In the genomic region with DNA sequence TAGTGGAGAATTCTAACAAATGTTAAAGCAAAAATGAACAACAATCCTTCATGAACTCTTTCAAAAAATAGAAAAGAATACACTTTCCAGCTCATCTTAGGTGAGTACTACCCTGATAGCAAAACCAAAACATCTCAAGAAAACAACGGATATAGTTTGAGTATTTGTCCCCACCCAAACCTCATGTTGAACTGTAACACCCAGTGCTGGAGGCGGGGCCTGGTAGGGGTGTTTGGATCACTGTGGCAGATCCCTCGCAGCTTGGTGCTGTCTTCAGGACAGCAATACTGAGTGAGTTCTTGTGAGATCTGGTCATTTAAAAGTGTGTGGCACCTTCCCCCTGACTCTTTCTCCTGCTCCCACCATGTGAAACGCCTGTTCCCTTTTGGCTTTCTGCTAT, we compare ENCODE assay signal across 16 cellular contexts.
"Had no signal": no experiment of that assay in that cellular context is flagged by ENCODE, and none has a peak within 500 bp of the region (broad histone marks: within the 10 kb centered on the region; RNA-seq: fewer than 3 reads in every experiment).

No MANE protein-coding gene starts in this region.

- H3K9ac ChIP-seq: SK-N-SH had no signal

- H3K9me3 Mint-ChIP-seq: nephron had no signal

- ATAC-seq: activated CD4-positive, CD25-positive, alpha-beta regulatory T cell treated with anti-CD3 and anti-CD28 coated beads, Interleukin-2, amount 50 U/mL, for 24 hours had no signal

- H3K27me3 Mint-ChIP-seq: activated naive CD8-positive, alpha-beta T cell had no signal

- H3K9me3 ChIP-seq: SK-N-SH, spleen, thyroid gland had no signal

- FAIRE-seq: keratinocyte had no signal

- H3K4me3 Mint-ChIP-seq: activated naive CD8-positive, alpha-beta T cell; nephron had no signal

- DNase-seq: activated CD8-positive, alpha-beta memory T cell treated with anti-CD3 and anti-CD28 coated beads for 24 hours; foreskin melanocyte; glutamatergic neuron; hippocampal formation; nucleus accumbens; posterior cingulate gyrus; retina; SK-N-SH; spleen; stimulated activated naive CD4-positive, alpha-beta T cell; thyroid gland had no signal

- H3K27ac ChIP-seq: spleen, thyroid gland had no signal

- H3K4me1 Mint-ChIP-seq: nephron had no signal

- H3K27ac Mint-ChIP-seq: activated naive CD8-positive, alpha-beta T cell; nephron had no signal

- H3K4me3 ChIP-seq: lung, spleen, thyroid gland had no signal

- H3K27me3 ChIP-seq: spleen, thyroid gland had no signal

- H3K4me2 ChIP-seq: SK-N-SH had no signal

- H3K4me1 ChIP-seq: spleen, thyroid gland had no signal
